In genomic region chr11:133698654-133699053, GRCh38 we compare ENCODE assay signal across 18 cellular contexts.
DNase-seq lines count a peak whose midpoint lies in the region; ATAC-seq and TF ChIP-seq lines count a peak whose summit lies in the region.
"Had no signal": no experiment of that assay in that cellular context is flagged by ENCODE, and none has a peak within 500 bp of the region (broad histone marks: within the 10 kb centered on the region; RNA-seq: fewer than 3 reads in every experiment).

No MANE protein-coding gene starts in this region.

- peaks cover 3% of the 10 kb centered on the region for H3K27me3 Mint-ChIP-seq in Caco-2 (ENCODE audit: insufficient read depth, unreplicated experiment)
- H3K27me3 Mint-ChIP-seq: CD4-positive, CD25-positive, alpha-beta regulatory T cell had no signal

- intact Hi-C loops in esophagus muscularis mucosa (cut with DNase I) (no loop called here), left cardiac atrium (cut with DNase I) (loop anchor here in 1 of 2 donors (10.0 kb wide), 2 partner anchors 116 to 184 kb away; no protein-coding TSS in a partner anchor), right cardiac atrium (cut with DNase I) (no loop called here), Caco-2 (cut with micrococcal nuclease; ENCODE audit: unreplicated experiment) (no loop called here)

- H3K4me3 ChIP-seq in esophagus muscularis mucosa: no peak overlapping the region
- H3K4me3 ChIP-seq in cardiac muscle cell: no peak overlapping the region
- H3K4me3 ChIP-seq in right cardiac atrium (ENCODE audit: low read length): no peak overlapping the region
- no peak overlapping the region for H3K4me3 ChIP-seq in Caco-2 (ENCODE audit: low read depth, low read length)
- H3K4me3 ChIP-seq: GM12878, HAP-1 had no signal

- ATAC-seq in left cardiac atrium (peak; percentile 70 to 79), right cardiac atrium (peak; percentile 57 to 83), GM19023 (IDR thresholded peaks at IDR 0.05; ENCODE audit: unreplicated experiment) (no peak), GM18505 (IDR thresholded peaks at IDR 0.05; ENCODE audit: unreplicated experiment) (no peak)
- ATAC-seq: CD8-positive, alpha-beta T cell; GM12878 had no signal

- H3K27ac Mint-ChIP-seq in Caco-2 (ENCODE audit: unreplicated experiment): no peak overlapping the region
- H3K27ac Mint-ChIP-seq: CD4-positive, CD25-positive, alpha-beta regulatory T cell; CD8-positive, alpha-beta T cell had no signal

- no peaks in the 10 kb centered on the region for H3K4me1 Mint-ChIP-seq in Caco-2 (ENCODE audit: low read depth, unreplicated experiment)
- H3K4me1 Mint-ChIP-seq: CD4-positive, CD25-positive, alpha-beta regulatory T cell had no signal

- 91% methylated on average over 1 of the region's 1 CpG for whole genome bisulfite sequencing in esophagus muscularis mucosa
- WGBS in right cardiac atrium: 63% methylated on average over 1 of the region's 1 CpG

- H3K36me3 ChIP-seq in esophagus muscularis mucosa (no peaks in the 10 kb centered on the region), cardiac muscle cell (no peaks in the 10 kb centered on the region), Caco-2 (ENCODE audit: control insufficient read depth, insufficient read depth, low read length) (no peaks in the 10 kb centered on the region)
- H3K36me3 ChIP-seq: HAP-1 had no signal

- H3K9me3 Mint-ChIP-seq in Caco-2 (ENCODE audit: unreplicated experiment): no peaks in the 10 kb centered on the region

- H3K27me3 ChIP-seq in esophagus muscularis mucosa: no peaks in the 10 kb centered on the region
- H3K27me3 ChIP-seq in cardiac muscle cell: no peaks in the 10 kb centered on the region
- no peaks in the 10 kb centered on the region for H3K27me3 ChIP-seq in right cardiac atrium (ENCODE audit: control insufficient read depth, insufficient read depth)
- H3K27me3 ChIP-seq in Caco-2 (replicated peaks; ENCODE audit: control insufficient read depth, insufficient read depth, low read length): no peaks in the 10 kb centered on the region

- BruUV-seq in Caco-2 (replicated peaks; lab: Mats Ljungman, UMichigan): no TSS peak

- H3K9me3 ChIP-seq in esophagus muscularis mucosa (no peaks in the 10 kb centered on the region), cardiac muscle cell (ENCODE audit: low read depth) (no peaks in the 10 kb centered on the region), right cardiac atrium (ENCODE audit: control insufficient read depth, low read length) (no peaks in the 10 kb centered on the region), Caco-2 (no peaks in the 10 kb centered on the region; the same call in 1 of the 2 replicates)
- H3K9me3 ChIP-seq: HAP-1 had no signal

- no peak for TF ChIP-seq POLR2A in esophagus muscularis mucosa (IDR thresholded peaks at IDR 0.05; ENCODE audit: low read depth)
- TF ChIP-seq POLR2A in GM18505 (IDR thresholded peaks at IDR 0.05; ENCODE audit: borderline replicate concordance, extremely low read depth, insufficient read depth, insufficient read length): no peak

- POLR2A ChIA-PET in Caco-2 (lab: Charles Lee): no interaction called here

- H3K4me1 ChIP-seq in esophagus muscularis mucosa (peaks cover 0 to 13% (median 8%) of the 10 kb centered on the region in 4 donors), cardiac muscle cell (ENCODE audit: low read depth) (peaks cover 20% of the 10 kb centered on the region), right cardiac atrium (ENCODE audit: control insufficient read depth, insufficient read depth, low read length) (peaks cover 4% of the 10 kb centered on the region), Caco-2 (no peaks in the 10 kb centered on the region)
- H3K4me1 ChIP-seq: HAP-1 had no signal

- TF ChIP-seq EP300 in esophagus muscularis mucosa (IDR thresholded peaks at IDR 0.05): no peak

- no peak overlapping the region for H3K27ac ChIP-seq in esophagus muscularis mucosa (replicated peaks in 1 of 4)
- peak overlapping the region; percentile 95 for H3K27ac ChIP-seq in cardiac muscle cell
- H3K27ac ChIP-seq in right cardiac atrium (ENCODE audit: low read length): peak overlapping the region; percentile 90
- H3K27ac ChIP-seq: C4-2B had no signal

- DNase-seq in esophagus muscularis mucosa (ENCODE audit: extremely low spot score) (peak; percentile 75), cardiac muscle cell (ENCODE audit: low read depth in 1 of 2, low spot score in 1 of 2) (no peak), left cardiac atrium (no peak), right cardiac atrium (no peak), NCI-H774 (lab: John Stamatoyannopoulos, UW) (no peak), Caco-2 (no peak)
- DNase-seq: CD4-positive, CD25-positive, alpha-beta regulatory T cell; CD8-positive, alpha-beta T cell; DMS 273 treated with DMSO at 0.1 percent for 48 hours; DMS79; EL; GDM1; GOT3 had no signal

- CTCF ChIA-PET in Caco-2 (lab: Charles Lee): no interaction called here

- no peak overlapping the region for H3K4me3 Mint-ChIP-seq in Caco-2 (ENCODE audit: unreplicated experiment)
- H3K4me3 Mint-ChIP-seq: CD4-positive, CD25-positive, alpha-beta regulatory T cell; CD8-positive, alpha-beta T cell had no signal

- TF ChIP-seq CTCF in esophagus muscularis mucosa (IDR thresholded peaks at IDR 0.05) (no peak), cardiac muscle cell (IDR thresholded peaks at IDR 0.05; ENCODE audit: low read depth, low read length) (no peak), Caco-2 (IDR thresholded peaks at IDR 0.05; ENCODE audit: insufficient read depth in 1 of 2, low read depth in 1 of 2, low read length in 1 of 2, severe bottlenecking in 1 of 2, unreplicated experiment in 1 of 2) (no peak)

- no peaks in the 10 kb centered on the region for H3K36me3 Mint-ChIP-seq in Caco-2 (ENCODE audit: insufficient read depth, unreplicated experiment)
- H3K36me3 Mint-ChIP-seq: CD4-positive, CD25-positive, alpha-beta regulatory T cell; CD8-positive, alpha-beta T cell had no signal

Comparison
In these comparisons a context has a peak if more than half of its experiments do, and no peak if none do; other contexts are left out.
1. H3K27ac ChIP-seq: peak in cardiac muscle cell (single experiment) and right cardiac atrium (single experiment); none in esophagus muscularis mucosa (0 of 4).
2. ATAC-seq: peak in left cardiac atrium (2 of 2) and right cardiac atrium (2 of 2); none in GM19023 (single experiment) and GM18505 (single experiment).